ENCODE assay signal across 15 cellular contexts in the genomic region with DNA sequence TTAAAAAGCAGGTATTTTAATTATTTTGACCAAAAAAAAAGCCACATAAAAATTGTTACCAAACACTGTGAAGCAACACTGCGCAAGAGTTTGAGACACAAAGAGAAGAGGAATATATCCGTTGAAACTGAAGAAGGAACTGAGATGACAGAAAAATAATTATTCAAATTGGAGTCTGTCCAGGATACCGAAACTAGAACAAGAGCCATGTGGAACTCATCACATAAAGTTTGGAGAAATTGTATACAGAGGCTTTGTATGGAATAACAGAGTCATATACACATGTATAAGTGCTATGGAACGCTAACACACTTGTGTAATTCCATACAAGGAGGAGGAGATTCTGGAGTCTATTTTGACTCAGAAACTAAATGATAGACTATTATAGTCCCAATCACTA.
"Had no signal": no experiment of that assay in that cellular context is flagged by ENCODE, and none has a peak within 500 bp of the region (broad histone marks: within the 10 kb centered on the region; RNA-seq: fewer than 3 reads in every experiment).

No MANE protein-coding gene starts in this region.

- ATAC-seq: activated CD4-positive, alpha-beta T cell treated with anti-CD3 and anti-CD28 coated beads for 36 hours; activated T-cell treated with anti-CD3 and anti-CD28 coated beads, Interleukin-2, amount 50 U/mL, for 4 hours; heart left ventricle had no signal

- H3K27me3 ChIP-seq: colonic mucosa, esophagus muscularis mucosa, heart left ventricle, sigmoid colon, spleen had no signal

- H3K4me1 ChIP-seq: colonic mucosa, parathyroid adenoma, spleen had no signal

- DNase-seq: activated CD4-positive, alpha-beta memory T cell treated with anti-CD3 and anti-CD28 coated beads, Interleukin-2, amount 10 ng/mL, durations not matched to agents 7 days and 5 days; activated CD4-positive, alpha-beta T cell treated with anti-CD3 and anti-CD28 coated beads for 36 hours; activated effector memory CD4-positive, alpha-beta T cell treated with anti-CD3 and anti-CD28 coated beads, Interleukin-2, amount 50 U/mL, for 16 hours; activated T-cell treated with anti-CD3 and anti-CD28 coated beads, Interleukin-2, amount 50 U/mL, for 4 hours; amniotic stem cell; caudate nucleus; colonic mucosa; heart left ventricle; naive B cell; sigmoid colon; spleen; stimulated activated CD4-positive, alpha-beta T cell treated with anti-CD3 and anti-CD28 coated beads, Interleukin-1b, Interleukin-23, amount 100 ng/mL, for 48 hours had no signal

- H3K9ac ChIP-seq: parathyroid adenoma had no signal

- H3K27ac ChIP-seq: colonic mucosa, esophagus muscularis mucosa, heart left ventricle, parathyroid adenoma, sigmoid colon had no signal

- H3K79me2 ChIP-seq: parathyroid adenoma had no signal

- H3K9me3 ChIP-seq: colonic mucosa, esophagus muscularis mucosa, heart left ventricle, sigmoid colon, spleen had no signal

- H3K36me3 ChIP-seq: colonic mucosa, esophagus muscularis mucosa, heart left ventricle, sigmoid colon, spleen had no signal

- H2AFZ ChIP-seq: parathyroid adenoma had no signal

- H3K4me3 ChIP-seq: colonic mucosa, esophagus muscularis mucosa, heart left ventricle, lung, sigmoid colon, spleen had no signal
